1 cellular context compared by ENCODE assay signal in the genomic region with DNA sequence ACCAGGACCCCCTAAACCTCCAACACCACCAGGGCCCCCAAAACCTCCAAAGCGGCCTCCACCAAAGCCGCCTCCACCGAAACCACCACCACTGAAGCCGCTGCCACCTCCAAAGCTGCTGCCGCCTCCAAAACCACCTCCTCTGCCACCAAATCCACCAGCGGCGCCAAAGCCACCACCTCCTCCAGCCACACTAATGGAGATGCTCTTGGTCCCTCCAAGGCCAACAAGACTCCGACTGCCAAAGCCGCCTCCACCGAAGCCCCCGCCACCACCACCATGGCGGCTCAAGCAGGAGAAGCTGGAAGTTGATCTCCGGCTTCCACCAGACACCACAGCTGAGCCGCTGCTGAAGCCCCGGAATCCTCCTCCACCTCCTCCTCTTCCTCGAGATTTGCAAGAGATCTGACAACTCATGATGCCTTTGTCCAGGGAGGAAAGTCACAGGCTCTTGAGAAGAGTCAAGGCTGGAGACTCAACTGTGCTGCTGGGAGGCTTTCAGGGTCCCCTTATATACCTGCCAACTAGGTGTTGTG.
TF ChIP-seq lines count a peak whose summit lies in the region.

A gene (minus strand): TSS at position 486 of the 536 bp plus-strand sequence. CDS start 69 bp downstream, at position 417.

TF ChIP-seq in K562, 482 proteins besides CTCF, POLR2A, EP300 and RAD21:
- TF ChIP-seq FOXM1 (IDR thresholded peaks at IDR 0.05; ENCODE audit: low read depth) (no peak), FOXM1 (CRISPR knock-in tag; IDR thresholded peaks at IDR 0.05; ENCODE audit: low read depth) (no peak), ETV1 (tag; conservative IDR thresholded peaks at IDR 0.05; ENCODE audit: low read depth) (no peak), FOSL1 (tag; conservative IDR thresholded peaks at IDR 0.05) (no peak), ZNF408 (CRISPR knock-in tag; IDR thresholded peaks at IDR 0.05; ENCODE audit: low read depth) (no peak), PYGO2 (tag; IDR thresholded peaks at IDR 0.05) (no peak), MXI1 (IDR thresholded peaks at IDR 0.05; ENCODE audit: low read depth, low read length) (no peak), ZNF133 (CRISPR knock-in tag; IDR thresholded peaks at IDR 0.05) (no peak), MBD2 (IDR thresholded peaks at IDR 0.05; ENCODE audit: borderline replicate concordance, low read depth) (no peak), SRSF9 (IDR thresholded peaks at IDR 0.05; ENCODE audit: borderline replicate concordance, low read depth, low read length) (no peak), SP1 (CRISPR knock-in tag; IDR thresholded peaks at IDR 0.05) (no peak), PHB (CRISPR knock-in tag; IDR thresholded peaks at IDR 0.05) (no peak), SMAD1 (IDR thresholded peaks at IDR 0.05; ENCODE audit: low read depth, low read length, partially characterized antibody) (no peak), FOXA3 (CRISPR knock-in tag; conservative IDR thresholded peaks at IDR 0.05 in 1 of 2, IDR thresholded peaks at IDR 0.05 in 1 of 2) (no peak), OTX1 (CRISPR knock-in tag; IDR thresholded peaks at IDR 0.05) (no peak), NCOA1 (IDR thresholded peaks at IDR 0.05; ENCODE audit: low read depth) (no peak)
- TF ChIP-seq, protein P1, sequence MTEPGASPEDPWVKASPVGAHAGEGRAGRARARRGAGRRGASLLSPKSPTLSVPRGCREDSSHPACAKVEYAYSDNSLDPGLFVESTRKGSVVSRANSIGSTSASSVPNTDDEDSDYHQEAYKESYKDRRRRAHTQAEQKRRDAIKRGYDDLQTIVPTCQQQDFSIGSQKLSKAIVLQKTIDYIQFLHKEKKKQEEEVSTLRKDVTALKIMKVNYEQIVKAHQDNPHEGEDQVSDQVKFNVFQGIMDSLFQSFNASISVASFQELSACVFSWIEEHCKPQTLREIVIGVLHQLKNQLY (CRISPR knock-in tag; conservative IDR thresholded peaks at IDR 0.05): no peak
- TF ChIP-seq, protein P2, sequence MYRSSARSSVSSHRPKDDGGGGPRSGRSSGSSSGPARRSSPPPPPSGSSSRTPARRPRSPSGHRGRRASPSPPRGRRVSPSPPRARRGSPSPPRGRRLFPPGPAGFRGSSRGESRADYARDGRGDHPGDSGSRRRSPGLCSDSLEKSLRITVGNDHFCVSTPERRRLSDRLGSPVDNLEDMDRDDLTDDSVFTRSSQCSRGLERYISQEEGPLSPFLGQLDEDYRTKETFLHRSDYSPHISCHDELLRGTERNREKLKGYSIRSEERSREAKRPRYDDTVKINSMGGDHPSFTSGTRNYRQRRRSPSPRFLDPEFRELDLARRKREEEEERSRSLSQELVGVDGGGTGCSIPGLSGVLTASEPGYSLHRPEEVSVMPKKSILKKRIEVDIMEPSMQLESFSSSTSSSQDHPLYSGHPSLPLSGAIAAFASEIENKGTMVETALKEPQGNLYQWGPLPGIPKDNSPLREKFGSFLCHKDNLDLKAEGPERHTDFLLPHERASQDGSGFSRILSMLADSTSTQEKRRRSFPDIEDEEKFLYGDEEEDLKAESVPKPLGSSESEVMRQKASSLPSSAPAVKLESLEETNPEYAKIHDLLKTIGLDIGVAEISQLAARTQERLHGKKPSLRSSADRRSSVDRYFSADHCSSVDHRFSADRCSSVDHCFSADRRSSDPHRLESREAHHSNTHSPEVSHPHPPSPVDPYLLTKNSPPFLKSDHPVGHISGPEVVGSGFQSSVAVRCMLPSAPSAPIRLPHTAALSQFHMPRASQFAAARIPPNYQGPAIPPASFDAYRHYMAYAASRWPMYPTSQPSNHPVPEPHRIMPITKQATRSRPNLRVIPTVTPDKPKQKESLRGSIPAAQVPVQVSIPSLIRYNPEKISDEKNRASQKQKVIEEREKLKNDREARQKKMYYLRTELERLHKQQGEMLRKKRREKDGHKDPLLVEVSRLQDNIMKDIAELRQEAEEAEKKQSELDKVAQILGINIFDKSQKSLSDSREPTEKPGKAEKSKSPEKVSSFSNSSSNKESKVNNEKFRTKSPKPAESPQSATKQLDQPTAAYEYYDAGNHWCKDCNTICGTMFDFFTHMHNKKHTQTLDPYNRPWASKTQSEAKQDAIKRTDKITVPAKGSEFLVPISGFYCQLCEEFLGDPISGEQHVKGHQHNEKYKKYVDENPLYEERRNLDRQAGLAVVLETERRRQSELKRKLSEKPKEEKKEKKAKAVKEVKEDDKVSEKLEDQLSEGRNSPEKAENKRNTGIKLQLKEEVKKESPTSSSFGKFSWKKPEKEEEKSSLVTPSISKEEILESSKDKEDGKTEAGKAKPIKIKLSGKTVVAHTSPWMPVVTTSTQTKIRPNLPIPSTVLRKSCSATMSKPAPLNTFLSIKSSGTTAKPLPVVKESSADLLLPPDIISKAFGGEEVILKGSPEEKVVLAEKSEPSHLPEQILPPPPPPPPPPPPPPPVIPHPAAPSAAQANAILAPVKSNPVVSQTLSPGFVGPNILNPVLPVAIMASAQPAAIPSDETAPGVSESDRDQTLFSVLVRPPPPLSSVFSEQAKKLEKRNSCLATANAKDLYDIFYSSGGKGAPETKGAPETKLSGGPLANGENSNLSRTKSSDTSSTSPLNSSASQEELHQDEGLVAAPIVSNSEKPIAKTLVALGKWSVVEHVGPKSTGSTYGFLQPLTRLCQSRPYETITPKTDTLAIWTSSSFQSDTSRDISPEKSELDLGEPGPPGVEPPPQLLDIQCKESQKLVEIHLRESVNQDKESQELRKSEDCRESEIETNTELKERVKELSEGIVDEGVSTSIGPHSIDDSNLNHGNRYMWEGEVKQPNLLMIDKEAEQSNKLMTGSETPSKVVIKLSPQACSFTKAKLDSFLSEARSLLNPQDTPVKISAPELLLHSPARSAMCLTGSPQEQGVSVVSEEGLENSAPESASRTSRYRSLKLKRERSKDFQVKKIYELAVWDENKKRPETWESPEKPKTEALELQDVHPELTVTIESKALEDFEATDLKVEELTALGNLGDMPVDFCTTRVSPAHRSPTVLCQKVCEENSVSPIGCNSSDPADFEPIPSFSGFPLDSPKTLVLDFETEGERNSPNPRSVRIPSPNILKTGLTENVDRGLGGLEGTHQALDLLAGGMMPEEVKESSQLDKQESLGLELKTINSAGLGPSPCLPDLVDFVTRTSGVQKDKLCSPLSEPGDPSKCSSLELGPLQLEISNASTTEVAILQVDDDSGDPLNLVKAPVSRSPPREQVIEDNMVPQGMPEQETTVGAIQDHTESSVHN (IDR thresholded peaks at IDR 0.05; ENCODE audit: borderline replicate concordance in 1 of 2, low read depth in 1 of 2): no peak
- TF ChIP-seq, protein P3, sequence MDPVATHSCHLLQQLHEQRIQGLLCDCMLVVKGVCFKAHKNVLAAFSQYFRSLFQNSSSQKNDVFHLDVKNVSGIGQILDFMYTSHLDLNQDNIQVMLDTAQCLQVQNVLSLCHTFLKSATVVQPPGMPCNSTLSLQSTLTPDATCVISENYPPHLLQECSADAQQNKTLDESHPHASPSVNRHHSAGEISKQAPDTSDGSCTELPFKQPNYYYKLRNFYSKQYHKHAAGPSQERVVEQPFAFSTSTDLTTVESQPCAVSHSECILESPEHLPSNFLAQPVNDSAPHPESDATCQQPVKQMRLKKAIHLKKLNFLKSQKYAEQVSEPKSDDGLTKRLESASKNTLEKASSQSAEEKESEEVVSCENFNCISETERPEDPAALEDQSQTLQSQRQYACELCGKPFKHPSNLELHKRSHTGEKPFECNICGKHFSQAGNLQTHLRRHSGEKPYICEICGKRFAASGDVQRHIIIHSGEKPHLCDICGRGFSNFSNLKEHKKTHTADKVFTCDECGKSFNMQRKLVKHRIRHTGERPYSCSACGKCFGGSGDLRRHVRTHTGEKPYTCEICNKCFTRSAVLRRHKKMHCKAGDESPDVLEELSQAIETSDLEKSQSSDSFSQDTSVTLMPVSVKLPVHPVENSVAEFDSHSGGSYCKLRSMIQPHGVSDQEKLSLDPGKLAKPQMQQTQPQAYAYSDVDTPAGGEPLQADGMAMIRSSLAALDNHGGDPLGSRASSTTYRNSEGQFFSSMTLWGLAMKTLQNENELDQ (CRISPR knock-in tag; IDR thresholded peaks at IDR 0.05; ENCODE audit: borderline replicate concordance): no peak
- TF ChIP-seq, protein P4, sequence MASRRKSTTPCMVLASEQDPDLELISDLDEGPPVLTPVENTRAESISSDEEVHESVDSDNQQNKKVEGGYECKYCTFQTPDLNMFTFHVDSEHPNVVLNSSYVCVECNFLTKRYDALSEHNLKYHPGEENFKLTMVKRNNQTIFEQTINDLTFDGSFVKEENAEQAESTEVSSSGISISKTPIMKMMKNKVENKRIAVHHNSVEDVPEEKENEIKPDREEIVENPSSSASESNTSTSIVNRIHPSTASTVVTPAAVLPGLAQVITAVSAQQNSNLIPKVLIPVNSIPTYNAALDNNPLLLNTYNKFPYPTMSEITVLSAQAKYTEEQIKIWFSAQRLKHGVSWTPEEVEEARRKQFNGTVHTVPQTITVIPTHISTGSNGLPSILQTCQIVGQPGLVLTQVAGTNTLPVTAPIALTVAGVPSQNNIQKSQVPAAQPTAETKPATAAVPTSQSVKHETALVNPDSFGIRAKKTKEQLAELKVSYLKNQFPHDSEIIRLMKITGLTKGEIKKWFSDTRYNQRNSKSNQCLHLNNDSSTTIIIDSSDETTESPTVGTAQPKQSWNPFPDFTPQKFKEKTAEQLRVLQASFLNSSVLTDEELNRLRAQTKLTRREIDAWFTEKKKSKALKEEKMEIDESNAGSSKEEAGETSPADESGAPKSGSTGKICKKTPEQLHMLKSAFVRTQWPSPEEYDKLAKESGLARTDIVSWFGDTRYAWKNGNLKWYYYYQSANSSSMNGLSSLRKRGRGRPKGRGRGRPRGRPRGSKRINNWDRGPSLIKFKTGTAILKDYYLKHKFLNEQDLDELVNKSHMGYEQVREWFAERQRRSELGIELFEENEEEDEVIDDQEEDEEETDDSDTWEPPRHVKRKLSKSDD (conservative IDR thresholded peaks at IDR 0.05; ENCODE audit: low read length): no peak
- TF ChIP-seq, protein P5, sequence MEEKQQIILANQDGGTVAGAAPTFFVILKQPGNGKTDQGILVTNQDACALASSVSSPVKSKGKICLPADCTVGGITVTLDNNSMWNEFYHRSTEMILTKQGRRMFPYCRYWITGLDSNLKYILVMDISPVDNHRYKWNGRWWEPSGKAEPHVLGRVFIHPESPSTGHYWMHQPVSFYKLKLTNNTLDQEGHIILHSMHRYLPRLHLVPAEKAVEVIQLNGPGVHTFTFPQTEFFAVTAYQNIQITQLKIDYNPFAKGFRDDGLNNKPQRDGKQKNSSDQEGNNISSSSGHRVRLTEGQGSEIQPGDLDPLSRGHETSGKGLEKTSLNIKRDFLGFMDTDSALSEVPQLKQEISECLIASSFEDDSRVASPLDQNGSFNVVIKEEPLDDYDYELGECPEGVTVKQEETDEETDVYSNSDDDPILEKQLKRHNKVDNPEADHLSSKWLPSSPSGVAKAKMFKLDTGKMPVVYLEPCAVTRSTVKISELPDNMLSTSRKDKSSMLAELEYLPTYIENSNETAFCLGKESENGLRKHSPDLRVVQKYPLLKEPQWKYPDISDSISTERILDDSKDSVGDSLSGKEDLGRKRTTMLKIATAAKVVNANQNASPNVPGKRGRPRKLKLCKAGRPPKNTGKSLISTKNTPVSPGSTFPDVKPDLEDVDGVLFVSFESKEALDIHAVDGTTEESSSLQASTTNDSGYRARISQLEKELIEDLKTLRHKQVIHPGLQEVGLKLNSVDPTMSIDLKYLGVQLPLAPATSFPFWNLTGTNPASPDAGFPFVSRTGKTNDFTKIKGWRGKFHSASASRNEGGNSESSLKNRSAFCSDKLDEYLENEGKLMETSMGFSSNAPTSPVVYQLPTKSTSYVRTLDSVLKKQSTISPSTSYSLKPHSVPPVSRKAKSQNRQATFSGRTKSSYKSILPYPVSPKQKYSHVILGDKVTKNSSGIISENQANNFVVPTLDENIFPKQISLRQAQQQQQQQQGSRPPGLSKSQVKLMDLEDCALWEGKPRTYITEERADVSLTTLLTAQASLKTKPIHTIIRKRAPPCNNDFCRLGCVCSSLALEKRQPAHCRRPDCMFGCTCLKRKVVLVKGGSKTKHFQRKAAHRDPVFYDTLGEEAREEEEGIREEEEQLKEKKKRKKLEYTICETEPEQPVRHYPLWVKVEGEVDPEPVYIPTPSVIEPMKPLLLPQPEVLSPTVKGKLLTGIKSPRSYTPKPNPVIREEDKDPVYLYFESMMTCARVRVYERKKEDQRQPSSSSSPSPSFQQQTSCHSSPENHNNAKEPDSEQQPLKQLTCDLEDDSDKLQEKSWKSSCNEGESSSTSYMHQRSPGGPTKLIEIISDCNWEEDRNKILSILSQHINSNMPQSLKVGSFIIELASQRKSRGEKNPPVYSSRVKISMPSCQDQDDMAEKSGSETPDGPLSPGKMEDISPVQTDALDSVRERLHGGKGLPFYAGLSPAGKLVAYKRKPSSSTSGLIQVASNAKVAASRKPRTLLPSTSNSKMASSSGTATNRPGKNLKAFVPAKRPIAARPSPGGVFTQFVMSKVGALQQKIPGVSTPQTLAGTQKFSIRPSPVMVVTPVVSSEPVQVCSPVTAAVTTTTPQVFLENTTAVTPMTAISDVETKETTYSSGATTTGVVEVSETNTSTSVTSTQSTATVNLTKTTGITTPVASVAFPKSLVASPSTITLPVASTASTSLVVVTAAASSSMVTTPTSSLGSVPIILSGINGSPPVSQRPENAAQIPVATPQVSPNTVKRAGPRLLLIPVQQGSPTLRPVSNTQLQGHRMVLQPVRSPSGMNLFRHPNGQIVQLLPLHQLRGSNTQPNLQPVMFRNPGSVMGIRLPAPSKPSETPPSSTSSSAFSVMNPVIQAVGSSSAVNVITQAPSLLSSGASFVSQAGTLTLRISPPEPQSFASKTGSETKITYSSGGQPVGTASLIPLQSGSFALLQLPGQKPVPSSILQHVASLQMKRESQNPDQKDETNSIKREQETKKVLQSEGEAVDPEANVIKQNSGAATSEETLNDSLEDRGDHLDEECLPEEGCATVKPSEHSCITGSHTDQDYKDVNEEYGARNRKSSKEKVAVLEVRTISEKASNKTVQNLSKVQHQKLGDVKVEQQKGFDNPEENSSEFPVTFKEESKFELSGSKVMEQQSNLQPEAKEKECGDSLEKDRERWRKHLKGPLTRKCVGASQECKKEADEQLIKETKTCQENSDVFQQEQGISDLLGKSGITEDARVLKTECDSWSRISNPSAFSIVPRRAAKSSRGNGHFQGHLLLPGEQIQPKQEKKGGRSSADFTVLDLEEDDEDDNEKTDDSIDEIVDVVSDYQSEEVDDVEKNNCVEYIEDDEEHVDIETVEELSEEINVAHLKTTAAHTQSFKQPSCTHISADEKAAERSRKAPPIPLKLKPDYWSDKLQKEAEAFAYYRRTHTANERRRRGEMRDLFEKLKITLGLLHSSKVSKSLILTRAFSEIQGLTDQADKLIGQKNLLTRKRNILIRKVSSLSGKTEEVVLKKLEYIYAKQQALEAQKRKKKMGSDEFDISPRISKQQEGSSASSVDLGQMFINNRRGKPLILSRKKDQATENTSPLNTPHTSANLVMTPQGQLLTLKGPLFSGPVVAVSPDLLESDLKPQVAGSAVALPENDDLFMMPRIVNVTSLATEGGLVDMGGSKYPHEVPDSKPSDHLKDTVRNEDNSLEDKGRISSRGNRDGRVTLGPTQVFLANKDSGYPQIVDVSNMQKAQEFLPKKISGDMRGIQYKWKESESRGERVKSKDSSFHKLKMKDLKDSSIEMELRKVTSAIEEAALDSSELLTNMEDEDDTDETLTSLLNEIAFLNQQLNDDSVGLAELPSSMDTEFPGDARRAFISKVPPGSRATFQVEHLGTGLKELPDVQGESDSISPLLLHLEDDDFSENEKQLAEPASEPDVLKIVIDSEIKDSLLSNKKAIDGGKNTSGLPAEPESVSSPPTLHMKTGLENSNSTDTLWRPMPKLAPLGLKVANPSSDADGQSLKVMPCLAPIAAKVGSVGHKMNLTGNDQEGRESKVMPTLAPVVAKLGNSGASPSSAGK (IDR thresholded peaks at IDR 0.05): no peak
